In the genomic region with DNA sequence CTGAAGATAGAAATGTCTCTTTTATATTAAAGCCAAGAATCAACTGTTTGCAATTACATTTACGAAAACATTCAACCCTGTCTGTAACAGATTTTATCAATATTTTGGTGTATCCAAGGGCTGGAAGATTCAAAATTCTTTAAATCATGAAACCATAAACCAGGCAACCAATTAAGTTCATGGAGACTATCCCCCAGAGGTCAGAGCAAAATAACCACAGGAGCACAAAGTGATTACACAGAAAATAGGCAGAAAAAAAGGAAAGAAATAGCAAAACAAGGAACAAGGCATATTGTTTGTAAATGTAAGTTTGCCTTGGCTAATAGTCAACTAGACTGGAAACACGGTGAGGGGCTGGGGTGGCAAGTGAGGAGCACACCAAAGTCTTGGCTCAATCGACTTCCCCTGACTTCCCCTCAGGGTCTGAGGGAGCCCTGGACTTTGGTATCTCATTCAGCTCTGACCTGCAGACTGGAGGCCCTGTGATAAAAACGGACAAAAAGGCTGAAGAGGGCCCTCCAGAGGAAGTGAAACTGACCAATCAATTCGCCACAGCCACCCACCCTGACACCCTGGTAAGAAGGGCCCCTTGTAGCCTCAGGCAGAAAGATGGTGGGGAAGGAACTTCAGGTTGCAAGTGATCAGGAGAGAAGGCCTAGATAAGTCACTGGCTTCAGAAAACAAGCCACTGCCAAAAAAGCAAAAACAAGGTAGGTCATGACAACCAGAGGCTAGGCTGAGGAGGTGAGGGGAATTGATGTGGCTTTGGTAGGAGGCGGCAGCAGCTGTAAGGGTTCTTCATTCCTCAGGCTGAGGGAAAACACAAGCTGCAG, we compare ENCODE assay signal across 8 cellular contexts. TPM values are rescaled to one million over a fixed set of nuclear protein-coding genes. Genes with fewer than 3 reads are reported as not detected.
DNase-seq lines count a peak whose midpoint lies in the region; ATAC-seq and TF ChIP-seq lines count a peak whose summit lies in the region.

No MANE protein-coding gene starts in this region.

- intact Hi-C loops in ascending aorta (cut with DNase I) = loop anchor here (5.0 kb wide), 1 partner anchor 136 kb away; the partner anchor contains the start of genes PCSK7 and RNF214

- H3K36me3 ChIP-seq in RWPE2 (ENCODE audit: low read depth) = no peaks in the 10 kb centered on the region
- H3K36me3 ChIP-seq in ascending aorta = no peaks in the 10 kb centered on the region

- H3K27me3 ChIP-seq in RWPE2 (ENCODE audit: insufficient read depth, poor library complexity, severe bottlenecking) = no peaks in the 10 kb centered on the region
- no peaks in the 10 kb centered on the region for H3K27me3 ChIP-seq in ascending aorta

- DNase-seq in GF-D8 (lab: John Stamatoyannopoulos, UW) (peak; percentile 74), RWPE2 (ENCODE audit: low spot score) (no peak), ascending aorta (ENCODE audit: low spot score in 2 of 2) (no peak), islet precursor cell (peak; percentile 82), NCI-H345 (lab: John Stamatoyannopoulos, UW) (no peak), NCI-H1436 (lab: John Stamatoyannopoulos, UW) (no peak)
- DNase-seq in stimulated activated CD4-positive, alpha-beta T cell treated with anti-CD3 and anti-CD28 coated beads, TNF-alpha, amount 100 ng/mL, for 24 hours (ENCODE audit: low read depth in 3 of 3) = peak in 2 of 3 experiments; percentile 11

- no peak for TF ChIP-seq CTCF in RWPE2 (IDR thresholded peaks at IDR 0.05; ENCODE audit: poor library complexity, severe bottlenecking)
- TF ChIP-seq CTCF in ascending aorta (IDR thresholded peaks at IDR 0.05) = no peak

- H3K9me3 ChIP-seq in RWPE2 (ENCODE audit: severe bottlenecking) (no peaks in the 10 kb centered on the region), ascending aorta (no peaks in the 10 kb centered on the region)

- peak overlapping the region; percentile 7 for H3K27ac ChIP-seq in RWPE2 (ENCODE audit: poor library complexity, severe bottlenecking)
- H3K27ac ChIP-seq in ascending aorta = peak overlapping the region; percentile 90 to 99

- H3K4me3 ChIP-seq in RWPE2 (ENCODE audit: severe bottlenecking) = no peak overlapping the region
- H3K4me3 ChIP-seq in ascending aorta = peak overlapping the region; percentile 99

- ATAC-seq in HG02852 (IDR thresholded peaks at IDR 0.05; ENCODE audit: unreplicated experiment) (peak; percentile 29), RWPE2 (ENCODE audit: low read depth) (no peak)

- peaks cover 12% of the 10 kb centered on the region for H3K4me1 ChIP-seq in RWPE2 (ENCODE audit: insufficient read depth, poor library complexity, severe bottlenecking)
- H3K4me1 ChIP-seq in ascending aorta = peaks cover 8 to 50% of the 10 kb centered on the region in 2 donors

RNA-seq across cellular contexts. Expression of gene SIK3, which starts 1.9 kb away (rescaled TPM):
- total RNA-seq in ascending aorta = 22.5 TPM

RNA-seq across cellular contexts. Expression of gene PAFAH1B2, which starts 47.7 kb away (rescaled TPM):
- 60.7 TPM for total RNA-seq in ascending aorta

Comparison
In these comparisons a context has a peak if more than half of its experiments do, and no peak if none do; other contexts are left out.
1. DNase-seq: peak in GF-D8 (single experiment), islet precursor cell (single experiment) and stimulated activated CD4-positive, alpha-beta T cell treated with anti-CD3 and anti-CD28 coated beads, TNF-alpha, amount 100 ng/mL, for 24 hours (2 of 3); none in RWPE2 (single experiment), ascending aorta (0 of 2), NCI-H345 (single experiment) and NCI-H1436 (single experiment).